In genomic region chr5:91357012-91357634, GRCh38 we compare ENCODE assay signal across 1 cellular context.
A peak's percentile ranks its signal among the peaks of the same experiment; 100 is the strongest.
TF ChIP-seq lines count a peak whose summit lies in the region.

No MANE protein-coding gene starts in this region.

TF ChIP-seq in HepG2, 621 proteins besides CTCF, POLR2A, EP300 and RAD21 (continued from another document):
- TF ChIP-seq ARID3A (IDR thresholded peaks at IDR 0.05; ENCODE audit: low read depth, low read length), result no peak
- TF ChIP-seq ZFP62 (CRISPR knock-in tag; IDR thresholded peaks at IDR 0.05), result no peak
- TF ChIP-seq NR2F6 (IDR thresholded peaks at IDR 0.05), result no peak
- peak; percentile 51; the same call in 1 of the 2 replicates for TF ChIP-seq NR2F6 (CRISPR knock-in tag; IDR thresholded peaks at IDR 0.05)
